In the genomic region with DNA sequence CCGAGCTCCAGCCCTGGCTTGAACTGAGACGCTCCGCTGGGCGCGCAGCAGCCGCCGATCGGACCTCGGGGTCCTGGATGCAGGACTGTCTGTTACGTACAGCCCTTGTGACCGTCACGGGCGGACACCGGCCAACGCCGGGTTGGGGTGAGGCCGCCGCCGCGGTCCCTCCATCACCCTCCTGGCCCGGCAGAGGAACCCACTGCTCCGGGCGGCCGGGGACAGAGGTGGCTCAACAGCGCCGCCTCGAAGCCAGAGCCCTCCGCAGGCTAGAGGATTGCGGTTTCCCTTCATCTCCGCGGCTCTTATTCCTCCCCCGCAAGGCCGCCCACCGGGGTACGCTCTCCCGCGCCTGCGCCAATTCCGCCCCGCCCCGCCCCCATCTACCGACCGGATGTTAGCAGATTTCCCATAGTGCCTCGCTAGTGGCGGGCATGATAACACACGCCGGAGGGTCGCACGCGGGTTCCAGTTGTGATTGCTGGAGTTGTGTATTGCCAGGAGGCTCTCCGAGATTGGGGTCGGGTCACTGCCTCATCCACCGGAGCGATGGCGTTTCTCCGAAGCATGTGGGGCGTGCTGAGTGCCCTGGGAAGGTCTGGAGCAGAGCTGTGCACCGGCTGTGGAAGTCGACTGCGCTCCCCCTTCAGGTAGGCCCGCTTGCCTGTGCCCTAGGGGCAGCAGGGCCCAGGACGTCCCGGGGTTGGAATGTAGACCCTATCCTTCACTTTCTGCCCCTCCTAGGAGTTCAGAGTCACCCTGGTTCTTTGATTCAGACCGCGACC, we compare ENCODE assay signal across 1 cellular context.
TF ChIP-seq lines count a peak whose summit lies in the region.

TFAM (plus strand) TSS at position 412 of the 785 bp plus-strand sequence; CDS start at position 550, 138 bp downstream.

TF ChIP-seq in HepG2, 621 proteins besides CTCF, POLR2A, EP300 and RAD21 (continued from another document and continues in another):
- TF ChIP-seq, protein P1, sequence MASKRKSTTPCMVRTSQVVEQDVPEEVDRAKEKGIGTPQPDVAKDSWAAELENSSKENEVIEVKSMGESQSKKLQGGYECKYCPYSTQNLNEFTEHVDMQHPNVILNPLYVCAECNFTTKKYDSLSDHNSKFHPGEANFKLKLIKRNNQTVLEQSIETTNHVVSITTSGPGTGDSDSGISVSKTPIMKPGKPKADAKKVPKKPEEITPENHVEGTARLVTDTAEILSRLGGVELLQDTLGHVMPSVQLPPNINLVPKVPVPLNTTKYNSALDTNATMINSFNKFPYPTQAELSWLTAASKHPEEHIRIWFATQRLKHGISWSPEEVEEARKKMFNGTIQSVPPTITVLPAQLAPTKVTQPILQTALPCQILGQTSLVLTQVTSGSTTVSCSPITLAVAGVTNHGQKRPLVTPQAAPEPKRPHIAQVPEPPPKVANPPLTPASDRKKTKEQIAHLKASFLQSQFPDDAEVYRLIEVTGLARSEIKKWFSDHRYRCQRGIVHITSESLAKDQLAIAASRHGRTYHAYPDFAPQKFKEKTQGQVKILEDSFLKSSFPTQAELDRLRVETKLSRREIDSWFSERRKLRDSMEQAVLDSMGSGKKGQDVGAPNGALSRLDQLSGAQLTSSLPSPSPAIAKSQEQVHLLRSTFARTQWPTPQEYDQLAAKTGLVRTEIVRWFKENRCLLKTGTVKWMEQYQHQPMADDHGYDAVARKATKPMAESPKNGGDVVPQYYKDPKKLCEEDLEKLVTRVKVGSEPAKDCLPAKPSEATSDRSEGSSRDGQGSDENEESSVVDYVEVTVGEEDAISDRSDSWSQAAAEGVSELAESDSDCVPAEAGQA (IDR thresholded peaks at IDR 0.05; ENCODE audit: low read depth): no peak
- TF ChIP-seq, protein P1 (CRISPR knock-in tag; IDR thresholded peaks at IDR 0.05; ENCODE audit: borderline replicate concordance): no peak
- peak; percentile 81; the same call in 1 of the 2 replicates for TF ChIP-seq FOXK1 (CRISPR knock-in tag; IDR thresholded peaks at IDR 0.05; ENCODE audit: borderline replicate concordance, low read depth)
- peak; percentile 43; the same call in 1 of the 2 replicates for TF ChIP-seq NR1H2 (CRISPR knock-in tag; IDR thresholded peaks at IDR 0.05; ENCODE audit: borderline replicate concordance, low read depth)
- peak; percentile 39; the same call in 1 of the 2 replicates for TF ChIP-seq HOXA9 (CRISPR knock-in tag; IDR thresholded peaks at IDR 0.05; ENCODE audit: borderline replicate concordance)
- TF ChIP-seq ZNF724P (CRISPR knock-in tag; IDR thresholded peaks at IDR 0.05; ENCODE audit: borderline replicate concordance): no peak
- no peak for TF ChIP-seq TBX3 (IDR thresholded peaks at IDR 0.05; ENCODE audit: borderline replicate concordance)
- TF ChIP-seq, protein P2, sequence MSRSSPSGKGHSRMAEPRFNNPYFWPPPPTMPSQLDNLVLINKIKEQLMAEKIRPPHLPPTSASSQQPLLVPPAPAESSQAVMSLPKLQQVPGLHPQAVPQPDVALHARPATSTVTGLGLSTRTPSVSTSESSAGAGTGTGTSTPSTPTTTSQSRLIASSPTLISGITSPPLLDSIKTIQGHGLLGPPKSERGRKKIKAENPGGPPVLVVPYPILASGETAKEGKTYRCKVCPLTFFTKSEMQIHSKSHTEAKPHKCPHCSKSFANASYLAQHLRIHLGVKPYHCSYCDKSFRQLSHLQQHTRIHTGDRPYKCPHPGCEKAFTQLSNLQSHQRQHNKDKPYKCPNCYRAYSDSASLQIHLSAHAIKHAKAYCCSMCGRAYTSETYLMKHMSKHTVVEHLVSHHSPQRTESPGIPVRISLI (CRISPR knock-in tag; IDR thresholded peaks at IDR 0.05; ENCODE audit: borderline replicate concordance): peak; percentile 28; the same call in 1 of the 2 replicates
- TF ChIP-seq ZBTB3 (CRISPR knock-in tag; IDR thresholded peaks at IDR 0.05; ENCODE audit: borderline replicate concordance, low read depth): no peak
- TF ChIP-seq ZNF543 (CRISPR knock-in tag; IDR thresholded peaks at IDR 0.05): peak; percentile 57; the same call in 1 of the 2 replicates
- TF ChIP-seq ZNF883 (CRISPR knock-in tag; IDR thresholded peaks at IDR 0.05; ENCODE audit: not compliant biosample characterization): peak; percentile 78
- TF ChIP-seq CENPX (CRISPR knock-in tag; IDR thresholded peaks at IDR 0.05): no peak
- TF ChIP-seq ZSCAN12 (CRISPR knock-in tag; IDR thresholded peaks at IDR 0.05): 0 out of 2 replicates have a peak, but pooled peaks have one; percentile 27
- 0 out of 2 replicates have a peak, but pooled peaks have one; percentile 38 for TF ChIP-seq SP5 (CRISPR knock-in tag; IDR thresholded peaks at IDR 0.05; ENCODE audit: borderline replicate concordance, low read depth)
- no peak; the same call in 1 of the 2 replicates for TF ChIP-seq SIN3B (IDR thresholded peaks at IDR 0.05; ENCODE audit: low read length)
- no peak; the same call in 1 of the 2 replicates for TF ChIP-seq KDM4B (CRISPR knock-in tag; IDR thresholded peaks at IDR 0.05)
- no peak for TF ChIP-seq ZNF83 (CRISPR knock-in tag; IDR thresholded peaks at IDR 0.05; ENCODE audit: borderline replicate concordance)
- TF ChIP-seq ZMYM2 (CRISPR knock-in tag; IDR thresholded peaks at IDR 0.05): peak; percentile 48; the same call in 1 of the 2 replicates
- 0 out of 2 replicates have a peak, but pooled peaks have one; percentile 45 for TF ChIP-seq PBX3 (CRISPR knock-in tag; IDR thresholded peaks at IDR 0.05; ENCODE audit: borderline replicate concordance)
- TF ChIP-seq SKI (IDR thresholded peaks at IDR 0.05; ENCODE audit: partially characterized antibody): peak; percentile 20
- no peak for TF ChIP-seq GTF2F1 (IDR thresholded peaks at IDR 0.05; ENCODE audit: low read length)
- TF ChIP-seq AHR (CRISPR knock-in tag; IDR thresholded peaks at IDR 0.05): 0 out of 2 replicates have a peak, but pooled peaks have one; percentile 18
- TF ChIP-seq STAT6 (CRISPR knock-in tag; IDR thresholded peaks at IDR 0.05; ENCODE audit: borderline replicate concordance): no peak; the same call in 1 of the 2 replicates
- peak; percentile 49 for TF ChIP-seq ZNF121 (CRISPR knock-in tag; IDR thresholded peaks at IDR 0.05)
- TF ChIP-seq ZNF740 (CRISPR knock-in tag; IDR thresholded peaks at IDR 0.05): peak; percentile 85
- TF ChIP-seq ZNF556 (CRISPR knock-in tag; IDR thresholded peaks at IDR 0.05; ENCODE audit: borderline replicate concordance): peak; percentile 63; the same call in 1 of the 2 replicates
- TF ChIP-seq, protein P3, sequence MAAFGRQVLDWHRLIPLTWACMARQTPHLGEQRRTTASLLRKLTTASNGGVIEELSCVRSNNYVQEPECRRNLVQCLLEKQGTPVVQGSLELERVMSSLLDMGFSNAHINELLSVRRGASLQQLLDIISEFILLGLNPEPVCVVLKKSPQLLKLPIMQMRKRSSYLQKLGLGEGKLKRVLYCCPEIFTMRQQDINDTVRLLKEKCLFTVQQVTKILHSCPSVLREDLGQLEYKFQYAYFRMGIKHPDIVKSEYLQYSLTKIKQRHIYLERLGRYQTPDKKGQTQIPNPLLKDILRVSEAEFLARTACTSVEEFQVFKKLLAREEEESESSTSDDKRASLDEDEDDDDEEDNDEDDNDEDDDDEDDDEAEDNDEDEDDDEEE (CRISPR knock-in tag; IDR thresholded peaks at IDR 0.05): peak; percentile 49; the same call in 1 of the 2 replicates
- TF ChIP-seq, protein P4, sequence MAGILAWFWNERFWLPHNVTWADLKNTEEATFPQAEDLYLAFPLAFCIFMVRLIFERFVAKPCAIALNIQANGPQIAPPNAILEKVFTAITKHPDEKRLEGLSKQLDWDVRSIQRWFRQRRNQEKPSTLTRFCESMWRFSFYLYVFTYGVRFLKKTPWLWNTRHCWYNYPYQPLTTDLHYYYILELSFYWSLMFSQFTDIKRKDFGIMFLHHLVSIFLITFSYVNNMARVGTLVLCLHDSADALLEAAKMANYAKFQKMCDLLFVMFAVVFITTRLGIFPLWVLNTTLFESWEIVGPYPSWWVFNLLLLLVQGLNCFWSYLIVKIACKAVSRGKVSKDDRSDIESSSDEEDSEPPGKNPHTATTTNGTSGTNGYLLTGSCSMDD (CRISPR knock-in tag; IDR thresholded peaks at IDR 0.05): no peak
- TF ChIP-seq MLX (CRISPR knock-in tag; IDR thresholded peaks at IDR 0.05): no peak
- TF ChIP-seq CCDC6 (CRISPR knock-in tag; IDR thresholded peaks at IDR 0.05): 0 out of 2 replicates have a peak, but pooled peaks have one; percentile 17
- TF ChIP-seq SYNCRIP (IDR thresholded peaks at IDR 0.05; ENCODE audit: insufficient read depth, low read depth, low read length): no peak
- peak; percentile 53 for TF ChIP-seq GABPA (IDR thresholded peaks at IDR 0.05; ENCODE audit: low read depth, low read length)
- peak; percentile 94 for TF ChIP-seq GABPA (CRISPR knock-in tag; IDR thresholded peaks at IDR 0.05; ENCODE audit: low read depth)
- TF ChIP-seq KLF13 (CRISPR knock-in tag; IDR thresholded peaks at IDR 0.05): no peak
- TF ChIP-seq RXRA (CRISPR knock-in tag; IDR thresholded peaks at IDR 0.05): 0 out of 2 replicates have a peak, but pooled peaks have one; percentile 44
- TF ChIP-seq TEAD3 (CRISPR knock-in tag; optimal IDR thresholded peaks at IDR 0.05; ENCODE audit: borderline replicate concordance): peak; percentile 33
- peak; percentile 85 for TF ChIP-seq SAP130 (CRISPR knock-in tag; IDR thresholded peaks at IDR 0.05; ENCODE audit: low read depth)
- TF ChIP-seq ZNF614 (CRISPR knock-in tag; IDR thresholded peaks at IDR 0.05; ENCODE audit: borderline replicate concordance): peak; percentile 77; the same call in 1 of the 2 replicates
- TF ChIP-seq STAT5B (CRISPR knock-in tag; IDR thresholded peaks at IDR 0.05): no peak; the same call in 1 of the 2 replicates
- TF ChIP-seq JARID2 (CRISPR knock-in tag; IDR thresholded peaks at IDR 0.05; ENCODE audit: insufficient replicate concordance): no peak
- peak; percentile 63; the same call in 1 of the 2 replicates for TF ChIP-seq SRY (CRISPR knock-in tag; IDR thresholded peaks at IDR 0.05)
- TF ChIP-seq ZNF589 (CRISPR knock-in tag; conservative IDR thresholded peaks at IDR 0.05): peak; percentile 71; the same call in 1 of the 2 replicates
- peak; percentile 91; the same call in 1 of the 2 replicates for TF ChIP-seq KDM2A (CRISPR knock-in tag; IDR thresholded peaks at IDR 0.05; ENCODE audit: borderline replicate concordance, low read depth)
- TF ChIP-seq DNMT3B (CRISPR knock-in tag; conservative IDR thresholded peaks at IDR 0.05): peak; percentile 66; the same call in 1 of the 2 replicates
- no peak for TF ChIP-seq FOXP1 (IDR thresholded peaks at IDR 0.05)
- TF ChIP-seq FOXP1 (CRISPR knock-in tag; IDR thresholded peaks at IDR 0.05): no peak
- TF ChIP-seq ZNF749 (CRISPR knock-in tag; IDR thresholded peaks at IDR 0.05; ENCODE audit: borderline replicate concordance): no peak
- peak; percentile 88 for TF ChIP-seq PHF20 (CRISPR knock-in tag; IDR thresholded peaks at IDR 0.05)
- 0 out of 2 replicates have a peak, but pooled peaks have one; percentile 58 for TF ChIP-seq TP53 (CRISPR knock-in tag; conservative IDR thresholded peaks at IDR 0.05)
- no peak for TF ChIP-seq ATRX (CRISPR knock-in tag; IDR thresholded peaks at IDR 0.05; ENCODE audit: borderline replicate concordance)
- peak; percentile 62; the same call in 1 of the 2 replicates for TF ChIP-seq TCF7 (IDR thresholded peaks at IDR 0.05; ENCODE audit: low read depth)
- peak; percentile 76 for TF ChIP-seq ERF (CRISPR knock-in tag; IDR thresholded peaks at IDR 0.05)
